In genomic region chr4:23881052-23881501, GRCh38 we compare ENCODE assay signal across 1 cellular context.
TF ChIP-seq lines count a peak whose summit lies in the region.

No MANE protein-coding gene starts in this region.

TF ChIP-seq in liver, 16 proteins besides CTCF, POLR2A, EP300 and RAD21 (continued from another document):
- TF ChIP-seq ZBTB33 (IDR thresholded peaks at IDR 0.05) (peak; percentile 85), GABPA (IDR thresholded peaks at IDR 0.05 in 1 of 2, conservative IDR thresholded peaks at IDR 0.05 in 1 of 2) (no peak)
